8 cellular contexts compared by ENCODE assay signal in genomic region chr2:177212106-177212894, GRCh38. TPM values are rescaled to one million over a fixed set of nuclear protein-coding genes. Genes with fewer than 3 reads are reported as not detected.
A peak's percentile ranks its signal among the peaks of the same experiment; 100 is the strongest.
DNase-seq lines count a peak whose midpoint lies in the region; ATAC-seq and TF ChIP-seq lines count a peak whose summit lies in the region.

TSS of gene HNRNPA3 (plus strand) at chr2:177212794. CDS start at chr2:177212800, 6 bp downstream.

- no peaks in the 10 kb centered on the region for H3K9me1 ChIP-seq in IMR-90 (ENCODE audit: insufficient read depth, low read length)

- peak within 1 kb of the TSS; percentile 98 for H3K56ac ChIP-seq in IMR-90 (ENCODE audit: extremely low read depth, insufficient read depth, low read length)

- no peak for TF ChIP-seq CTCF in IMR-90 (conservative IDR thresholded peaks at IDR 0.05; ENCODE audit: low read depth, low read length)

- CTCF ChIA-PET in IMR-90 (lab: Yijun Ruan, JAX) = interaction anchor here (0.6 to 1.1 kb wide), 2 partner anchors 48 to 124 kb away, joined by 3 read pairs; no protein-coding TSS in a partner anchor

- POLR2A ChIA-PET in IMR-90 (lab: Charles Lee; ENCODE audit: unreplicated experiment) = interaction anchor here (0.6 to 1.5 kb wide), 2 partner anchors 16 to 1075 kb away, joined by 5 to 6 read pairs; no protein-coding TSS in a partner anchor

- H2BK120ac ChIP-seq in IMR-90 (ENCODE audit: low read depth, low read length) = peak within 1 kb of the TSS; percentile 66

- H2AK5ac ChIP-seq in IMR-90 (ENCODE audit: low read depth, low read length) = peak within 1 kb of the TSS; percentile 89

- no peaks in the 10 kb centered on the region for H3K27me3 ChIP-seq in IMR-90 (ENCODE audit: control insufficient read depth, insufficient read depth, low read length)

- dilution Hi-C loops in IMR-90 (cut with HindIII; ENCODE audit: low sequenced_read_pairs, unreplicated experiment) = no loop called here

- DNase-seq in DMS114 treated with DMSO at 0.1 percent for 48 hours (lab: John Stamatoyannopoulos, UW; ENCODE audit: unreplicated experiment) = peak; percentile 89
- peak; percentile 99 for DNase-seq in IMR-90
- DNase-seq in OCI-M1 (lab: John Stamatoyannopoulos, UW) = peak; percentile 99
- peak; percentile 99 for DNase-seq in activated T-cell treated with anti-CD3 and anti-CD28 coated beads for 24 hours (ENCODE audit: low read depth)
- peak; percentile 93 for DNase-seq in epidermal melanocyte (ENCODE audit: insufficient read length, low spot score)
- peak; percentile 99 for DNase-seq in middle frontal gyrus (ENCODE audit: extremely low spot score, low spot score)
- peak; percentile 98 to 99 for DNase-seq in stimulated activated CD8-positive, alpha-beta memory T cell treated with anti-CD3 and anti-CD28 coated beads, Interleukin-2, amount 100 ng/mL, for 48 hours (ENCODE audit: low read depth in 2 of 2)

- H3K4me2 ChIP-seq in IMR-90 (ENCODE audit: low read depth, low read length) = peak within 1 kb of the TSS; percentile 97

- WGBS in IMR-90 (ENCODE audit: extremely low coverage in 2 of 2, insufficient read length in 1 of 2), 2 experiments = 0% methylated on average over 6 of the region's 74 CpGs; no CpG with 5 or more reads in 1 of the 2 experiments

- no peaks in the 10 kb centered on the region for H3K9me3 ChIP-seq in IMR-90 (ENCODE audit: control insufficient read depth, insufficient read depth, low read length)

- peak within 1 kb of the TSS; percentile 94 for H3K9ac ChIP-seq in IMR-90 (ENCODE audit: low read depth, low read length)

- H3K4me1 ChIP-seq in IMR-90 (ENCODE audit: control insufficient read depth, insufficient read depth, low read length) = no peaks in the 10 kb centered on the region; the same call in none of the 2 replicates

- peaks cover 13 to 24% of the 10 kb centered on the region in 2 experiments for H3K79me1 ChIP-seq in IMR-90 (ENCODE audit: low read depth in 1 of 2, low read length in 2 of 2)

- H4K20me1 ChIP-seq in IMR-90 (ENCODE audit: insufficient read depth, low read length) = peaks cover 38% of the 10 kb centered on the region

- peak within 1 kb of the TSS; percentile 92 for H4K5ac ChIP-seq in IMR-90 (ENCODE audit: low read depth, low read length)

- H3K14ac ChIP-seq in IMR-90 (replicated peaks; ENCODE audit: low read depth, low read length) = peak within 1 kb of the TSS; percentile 98

- TF ChIP-seq RAD21 in IMR-90 (IDR thresholded peaks at IDR 0.05; ENCODE audit: low read length) = no peak

- H2BK15ac ChIP-seq in IMR-90 (ENCODE audit: low read depth, low read length) = peak within 1 kb of the TSS; percentile 21; the same call in 1 of the 3 replicates

- TSS peak; percentile 97 for BruUV-seq in IMR-90 (replicated peaks; lab: Mats Ljungman, UMichigan)

- peak within 1 kb of the TSS; percentile 94 for H3K27ac ChIP-seq in IMR-90 (ENCODE audit: insufficient read depth, low read length)

- H4K91ac ChIP-seq in IMR-90 (ENCODE audit: insufficient read depth, low read depth, low read length) = peak within 1 kb of the TSS; percentile 94

- H3K4me3 ChIP-seq in IMR-90 (ENCODE audit: insufficient read depth, low read depth, low read length) = peak within 1 kb of the TSS; percentile 74

- peak within 1 kb of the TSS; percentile 91 for H2AFZ ChIP-seq in IMR-90 (replicated peaks; ENCODE audit: low read length, poor library complexity)

- peak within 1 kb of the TSS; percentile 95 for H3K4ac ChIP-seq in IMR-90 (ENCODE audit: low read depth, low read length)

- H2BK20ac ChIP-seq in IMR-90 (ENCODE audit: low read depth, low read length) = 0 out of 2 replicates have a peak within 1 kb of the TSS, but pooled peaks have one; percentile 27

- H3K18ac ChIP-seq in IMR-90 (ENCODE audit: low read depth, low read length) = peak within 1 kb of the TSS; percentile 71

- intact Hi-C loops in IMR-90 (cut with micrococcal nuclease) = loop anchor here (2.0 kb wide), 1 partner anchor 31 kb away; no protein-coding TSS in a partner anchor

- TF ChIP-seq POLR2A in IMR-90 (IDR thresholded peaks at IDR 0.05; ENCODE audit: low read depth, low read length) = peak; percentile 95

- in situ Hi-C loops in IMR-90 (cut with MboI; ENCODE audit: low sequenced_read_pairs) = no loop called here

- peak within 1 kb of the TSS; percentile 98 for H2AK9ac ChIP-seq in IMR-90 (replicated peaks; ENCODE audit: low read depth, low read length, poor library complexity)

- peak within 1 kb of the TSS; percentile 96 to 97 for H4K8ac ChIP-seq in IMR-90 (ENCODE audit: low read depth in 2 of 2, low read length in 2 of 2)

- peaks cover 16% of the 10 kb centered on the region for H3K36me3 ChIP-seq in IMR-90 (ENCODE audit: control insufficient read depth, insufficient read depth, low read length)

- H3K23ac ChIP-seq in IMR-90 (ENCODE audit: low read depth, low read length) = peak within 1 kb of the TSS; percentile 94

- peak within 1 kb of the TSS; percentile 91 for H2BK5ac ChIP-seq in IMR-90 (ENCODE audit: low read depth, low read length, poor library complexity, severe bottlenecking)

- ATAC-seq in GM21528 (IDR thresholded peaks at IDR 0.05; ENCODE audit: low FRiP score, unreplicated experiment) (peak; percentile 92), IMR-90 (ENCODE audit: low read depth) (peak; percentile 92)

TF ChIP-seq in IMR-90, 13 proteins besides CTCF, POLR2A, EP300 and RAD21:
- TF ChIP-seq RCOR1 (IDR thresholded peaks at IDR 0.05; ENCODE audit: insufficient replicate concordance, low read length) (no peak), ELK1 (IDR thresholded peaks at IDR 0.05; ENCODE audit: borderline replicate concordance, low read depth, low read length) (no peak), MAZ (IDR thresholded peaks at IDR 0.05; ENCODE audit: borderline replicate concordance, low read depth, low read length) (peak; percentile 66; the same call in 1 of the 2 replicates), FOS (IDR thresholded peaks at IDR 0.05; ENCODE audit: low read depth, low read length) (no peak), MAFK (IDR thresholded peaks at IDR 0.05; ENCODE audit: low read depth, low read length) (no peak), RFX5 (IDR thresholded peaks at IDR 0.05; ENCODE audit: low read depth, low read length) (peak; percentile 57; the same call in 1 of the 2 replicates), NFE2L2 (IDR thresholded peaks at IDR 0.05; ENCODE audit: low read depth, low read length) (no peak), BHLHE40 (IDR thresholded peaks at IDR 0.05; ENCODE audit: low read depth, low read length) (peak; percentile 57; the same call in 1 of the 2 replicates), SMC3 (IDR thresholded peaks at IDR 0.05; ENCODE audit: low read depth, low read length) (no peak), MXI1 (IDR thresholded peaks at IDR 0.05; ENCODE audit: borderline replicate concordance, low read depth, low read length) (peak; percentile 56; the same call in 1 of the 2 replicates), CEBPB (IDR thresholded peaks at IDR 0.05; ENCODE audit: low read depth, low read length) (no peak), CHD1 (IDR thresholded peaks at IDR 0.05; ENCODE audit: low read depth, low read length) (no peak; the same call in 1 of the 2 replicates)
- TF ChIP-seq, protein P1, sequence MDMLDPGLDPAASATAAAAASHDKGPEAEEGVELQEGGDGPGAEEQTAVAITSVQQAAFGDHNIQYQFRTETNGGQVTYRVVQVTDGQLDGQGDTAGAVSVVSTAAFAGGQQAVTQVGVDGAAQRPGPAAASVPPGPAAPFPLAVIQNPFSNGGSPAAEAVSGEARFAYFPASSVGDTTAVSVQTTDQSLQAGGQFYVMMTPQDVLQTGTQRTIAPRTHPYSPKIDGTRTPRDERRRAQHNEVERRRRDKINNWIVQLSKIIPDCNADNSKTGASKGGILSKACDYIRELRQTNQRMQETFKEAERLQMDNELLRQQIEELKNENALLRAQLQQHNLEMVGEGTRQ (IDR thresholded peaks at IDR 0.05; ENCODE audit: low read depth, low read length) = peak; percentile 90

RNA-seq across cellular contexts. Expression of gene HNRNPA3, which starts in this region (rescaled TPM):
- total RNA-seq in IMR-90 (2012; rRNA removed) = 18.6 and 35.6 TPM in 2 replicates
- polyA plus RNA-seq in IMR-90 (2012; rRNA removed) = 111 and 119 TPM in 2 replicates
- polyA plus RNA-seq in IMR-90 (2012; cell fraction: cytosol; rRNA removed) = 20.4 and 31.8 TPM in 2 replicates
- polyA plus RNA-seq in IMR-90 (2012; cell fraction: nucleus; rRNA removed; ENCODE audit: low replicate concordance) = 9.3 and 76.5 TPM in 2 replicates

Comparison
In these comparisons a context has a peak if more than half of its experiments do, and no peak if none do; other contexts are left out.
1. Peak in every context shown above with its lines: DNase-seq, ATAC-seq, H3K4me3 ChIP-seq and H3K27ac ChIP-seq.